In genomic region chr4:48654015-48654664, GRCh38 we compare ENCODE assay signal across 13 cellular contexts.
DNase-seq lines count a peak whose midpoint lies in the region; ATAC-seq and TF ChIP-seq lines count a peak whose summit lies in the region.
"Had no signal": no experiment of that assay in that cellular context is flagged by ENCODE, and none has a peak within 500 bp of the region (broad histone marks: within the 10 kb centered on the region; RNA-seq: fewer than 3 reads in every experiment).

No MANE protein-coding gene starts in this region.

- H3K27me3 Mint-ChIP-seq in CD8-positive, alpha-beta T cell (ENCODE audit: low read depth), result no peaks in the 10 kb centered on the region

- H3K79me2 ChIP-seq in neural cell (replicated peaks; ENCODE audit: insufficient read depth, low read length), result peaks cover 3% of the 10 kb centered on the region

- intact Hi-C loops in CD8-positive, alpha-beta T cell (cut with DNase I, micrococcal nuclease), result no loop called here

- no peaks in the 10 kb centered on the region for H3K9me3 Mint-ChIP-seq in CD8-positive, alpha-beta T cell

- peaks cover 5% of the 10 kb centered on the region for H3K4me1 ChIP-seq in CD8-positive, alpha-beta T cell (ENCODE audit: insufficient read depth, low read length)

- no peaks in the 10 kb centered on the region for H3F3A ChIP-seq in neural cell (ENCODE audit: insufficient read depth, low read length, poor library complexity, severe bottlenecking)

- TF ChIP-seq EP300 in neural cell (conservative IDR thresholded peaks at IDR 0.05; ENCODE audit: poor library complexity, severe bottlenecking), result no peak

- no peaks in the 10 kb centered on the region for H4K20me1 ChIP-seq in neural cell (ENCODE audit: insufficient read depth)

- H3K27ac ChIP-seq in CD8-positive, alpha-beta T cell (ENCODE audit: low read depth, low read length), result no peak overlapping the region
- H3K27ac ChIP-seq in SK-N-MC (peak overlapping the region; percentile 57; the same call in 1 of the 2 replicates), neural cell (ENCODE audit: low read length) (peak overlapping the region; percentile 17)

- H3K9ac ChIP-seq in SK-N-MC (ENCODE audit: insufficient read length) (peak overlapping the region; percentile 51), neural cell (ENCODE audit: low read length) (no peak overlapping the region)

- H3K36me3 Mint-ChIP-seq in CD8-positive, alpha-beta T cell, result peaks cover 24% of the 10 kb centered on the region

- ATAC-seq in CD8-positive, alpha-beta T cell, result no peak
- no peak for ATAC-seq in GM18909 (IDR thresholded peaks at IDR 0.05; ENCODE audit: poor library complexity, unreplicated experiment)
- ATAC-seq in HG03108 (IDR thresholded peaks at IDR 0.05; ENCODE audit: unreplicated experiment), result no peak

- H3K9me3 ChIP-seq in CD8-positive, alpha-beta T cell (ENCODE audit: low read length), result no peaks in the 10 kb centered on the region
- H3K9me3 ChIP-seq in SK-N-MC (ENCODE audit: low read depth, low read length) (no peaks in the 10 kb centered on the region), neural cell (ENCODE audit: low read length) (no peaks in the 10 kb centered on the region)

- H3K4me2 ChIP-seq in neural cell (ENCODE audit: low read length), result peak overlapping the region; percentile 18

- no peak for TF ChIP-seq RAD21 in neural cell (conservative IDR thresholded peaks at IDR 0.05)

- H3K4me3 Mint-ChIP-seq in CD8-positive, alpha-beta T cell, result no peak overlapping the region

- CTCF ChIA-PET in CD8-positive, alpha-beta T cell (lab: Charles Lee), result interaction anchor here (1.5 kb wide), 1 partner anchor 14 kb away, joined by 3 read pairs; no protein-coding TSS in a partner anchor

- H3K36me3 ChIP-seq in CD8-positive, alpha-beta T cell (ENCODE audit: insufficient read depth, low read length), result no peaks in the 10 kb centered on the region
- H3K36me3 ChIP-seq in SK-N-MC (ENCODE audit: insufficient read depth, low read length), result no peaks in the 10 kb centered on the region
- peaks cover 5% of the 10 kb centered on the region for H3K36me3 ChIP-seq in neural cell (ENCODE audit: insufficient read depth, low read length)

- no peak overlapping the region for H3K4me3 ChIP-seq in CD8-positive, alpha-beta T cell (ENCODE audit: low read depth, low read length)
- H3K4me3 ChIP-seq in SK-N-MC, result peak overlapping the region; percentile 71
- H3K4me3 ChIP-seq in fibroblast of mammary gland (ENCODE audit: control insufficient read depth, low read depth, low read length), result no peak overlapping the region
- H3K4me3 ChIP-seq in neural cell (ENCODE audit: low read length), result peak overlapping the region; percentile 36
- H3K4me3 ChIP-seq: lung had no signal

- no peaks in the 10 kb centered on the region for H3K9me2 ChIP-seq in neural cell (ENCODE audit: insufficient read depth, low read length)

- no peak overlapping the region for H2AFZ ChIP-seq in neural cell (ENCODE audit: low read depth, low read length)

- H3K4me1 Mint-ChIP-seq in CD8-positive, alpha-beta T cell (ENCODE audit: low read depth), result peaks cover 45% of the 10 kb centered on the region

- peak overlapping the region; percentile 28 for H3K27ac Mint-ChIP-seq in CD8-positive, alpha-beta T cell

- no peak for TF ChIP-seq CTCF in CD8-positive, alpha-beta T cell (IDR thresholded peaks at IDR 0.05)
- no peak for TF ChIP-seq CTCF in fibroblast of mammary gland (conservative IDR thresholded peaks at IDR 0.05; ENCODE audit: control insufficient read depth, insufficient read depth, low read depth, low read length)
- no peak for TF ChIP-seq CTCF in neural cell (IDR thresholded peaks at IDR 0.05; ENCODE audit: poor library complexity, severe bottlenecking)

- H3K27me3 ChIP-seq in CD8-positive, alpha-beta T cell (ENCODE audit: insufficient read depth, low read length), result no peaks in the 10 kb centered on the region
- H3K27me3 ChIP-seq in neural cell (ENCODE audit: insufficient read depth, low read depth, low read length), result no peaks in the 10 kb centered on the region

- POLR2A ChIA-PET in CD8-positive, alpha-beta T cell (lab: Charles Lee), result interaction anchor here (0.6 to 1.5 kb wide), 2 partner anchors 14 to 121 kb away, joined by 3 to 5 read pairs; no protein-coding TSS in a partner anchor

- no peak for DNase-seq in CD8-positive, alpha-beta T cell
- no peak for DNase-seq in SK-N-MC (ENCODE audit: low read depth, low spot score)
- DNase-seq in fibroblast of mammary gland (ENCODE audit: low read depth), result peak; percentile 47
- DNase-seq in cortex of kidney (lab: John Stamatoyannopoulos, UW), result no peak
- DNase-seq in SW 1271 (lab: John Stamatoyannopoulos, UW), result no peak
- DNase-seq: Calu3; effector CD8-positive, alpha-beta T cell; NCI-H187 treated with DMSO at 0.1 percent for 48 hours; SHP77 had no signal

TF ChIP-seq in neural cell, 6 proteins besides CTCF, POLR2A, EP300 and RAD21:
- no peak for TF ChIP-seq TAF1 (IDR thresholded peaks at IDR 0.05; ENCODE audit: low read depth)
- no peak for TF ChIP-seq EZH2 (IDR thresholded peaks at IDR 0.05; ENCODE audit: borderline replicate concordance, insufficient read depth, low read length, poor library complexity, severe bottlenecking)
- TF ChIP-seq MXI1 (conservative IDR thresholded peaks at IDR 0.05; ENCODE audit: poor library complexity, severe bottlenecking), result no peak
- no peak for TF ChIP-seq REST (IDR thresholded peaks at IDR 0.05; ENCODE audit: borderline replicate concordance)
- TF ChIP-seq SMC3 (conservative IDR thresholded peaks at IDR 0.05; ENCODE audit: poor library complexity), result no peak
- peak; percentile 59 for TF ChIP-seq POLR2AphosphoS5 (IDR thresholded peaks at IDR 0.05)
TF ChIP-seq in neural cell: peak in this region for 1.

Comparison
In these comparisons a context has a peak if more than half of its experiments do, and no peak if none do; other contexts are left out.
1. H3K4me3 ChIP-seq: peak in SK-N-MC (single experiment) and neural cell (single experiment); none in CD8-positive, alpha-beta T cell (single experiment) and fibroblast of mammary gland (single experiment).